Comparison of ENCODE assay signal across 8 cellular contexts in the genomic region with DNA sequence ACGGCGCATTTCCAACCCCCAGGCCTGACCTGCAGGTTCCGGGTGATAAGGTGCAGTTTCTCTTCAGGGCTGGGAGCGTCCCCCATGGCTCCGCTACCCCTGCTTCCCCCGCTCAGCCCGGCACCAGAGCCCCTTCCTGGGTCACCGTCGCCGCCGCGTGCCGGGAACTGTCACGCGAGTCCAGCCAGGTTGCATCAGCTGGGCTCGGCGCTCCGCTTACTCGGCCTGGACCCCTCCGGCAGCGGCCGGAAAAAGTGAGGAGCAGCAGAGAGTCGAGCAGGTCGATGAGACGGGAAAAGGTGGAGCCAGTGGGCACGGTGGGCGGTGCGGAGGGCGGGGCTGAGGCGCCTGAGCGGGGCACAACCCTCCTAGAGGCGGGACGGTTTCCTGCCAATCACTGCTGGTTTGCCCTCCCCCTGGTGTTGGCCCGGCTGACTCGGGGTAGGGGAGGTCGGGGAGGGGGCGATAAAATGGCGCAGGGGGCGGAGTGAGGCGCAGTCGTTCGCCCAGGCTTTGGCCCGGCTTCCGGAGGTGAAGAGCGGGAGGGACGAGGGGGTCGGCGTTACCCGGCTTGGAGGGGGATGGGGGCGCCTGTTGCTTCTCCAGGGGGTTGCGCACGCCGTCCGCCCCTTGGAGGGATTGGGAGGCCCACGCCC. TPM values are rescaled to one million over a fixed set of nuclear protein-coding genes. Genes with fewer than 3 reads are reported as not detected.
DNase-seq lines count a peak whose midpoint lies in the region; ATAC-seq and TF ChIP-seq lines count a peak whose summit lies in the region.

A gene (plus strand): TSS at position 495 of the 656 bp plus-strand sequence. CDS start 8,447 bp downstream, outside the sequence.
A gene (minus strand): TSS at position 200 of the 656 bp plus-strand sequence. CDS start 114 bp downstream, at position 86.

- H3K36me3 ChIP-seq in heart right ventricle (peaks cover 0 to 11% (median 0%) of the 10 kb centered on the region in 9 donors), upper lobe of right lung (peaks cover 6% of the 10 kb centered on the region)

- no peaks in the 10 kb centered on the region for H3K9me3 ChIP-seq in heart right ventricle
- H3K9me3 ChIP-seq in upper lobe of right lung: no peaks in the 10 kb centered on the region

- peak; percentile 78 for ATAC-seq in HG02870 (IDR thresholded peaks at IDR 0.05; ENCODE audit: unreplicated experiment)
- ATAC-seq in heart right ventricle: peak; percentile 96 to 99 (median 98)
- ATAC-seq in upper lobe of right lung: peak; percentile 98

- 0% methylated on average over 55 of the region's 55 CpGs for WGBS in heart right ventricle, 2 donors

- in situ Hi-C loops in GM13976 (cut with MboI; ENCODE audit: low sequenced_read_pairs, unreplicated experiment): no loop called here

- intact Hi-C loops in T-helper 1 cell treated with Interleukin-12 subunit alpha and Interleukin-12 subunit beta and Interleukin-4 antibody, amounts not matched to agents 30 ng/mL and 1 ng/mL, for 36 hours (cut with micrococcal nuclease): loop anchor here (1.0 to 10.0 kb wide), 14 partner anchors 16 to 1520 kb away; a partner anchor contains a TSS
- intact Hi-C loops in heart right ventricle (cut with DNase I): loop anchor here in 3 of 10 donors (5.0 to 10.0 kb wide), 2 partner anchors 55 to 268 kb away; a partner anchor contains a TSS
- intact Hi-C loops in posterior vena cava (cut with DNase I): no loop called here
- intact Hi-C loops in upper lobe of right lung (cut with DNase I): no loop called here

- no peaks in the 10 kb centered on the region for H3K27me3 ChIP-seq in heart right ventricle
- no peaks in the 10 kb centered on the region for H3K27me3 ChIP-seq in upper lobe of right lung

- H3K4me3 ChIP-seq in heart right ventricle: peak within 1 kb of the TSS; percentile 80 to 100 (median 90)
- peak within 1 kb of the TSS; percentile 89 for H3K4me3 ChIP-seq in upper lobe of right lung

- TF ChIP-seq CTCF in GM13976 (IDR thresholded peaks at IDR 0.05; ENCODE audit: borderline replicate concordance, control extremely low read depth, extremely low read depth, insufficient read depth, missing control alignments) (no peak), heart right ventricle (IDR thresholded peaks at IDR 0.05) (peak in 4 of 9 donors; percentile 6 to 21 (median 9)), upper lobe of right lung (IDR thresholded peaks at IDR 0.05) (peak; percentile 2)

- peak; percentile 99 for DNase-seq in GM13976 (ENCODE audit: low spot score)
- DNase-seq in NCI-H146 treated with DMSO at 0.1 percent for 48 hours (lab: John Stamatoyannopoulos, UW; ENCODE audit: unreplicated experiment): peak; percentile 85
- DNase-seq in amniotic epithelial cell (ENCODE audit: low read depth): peak; percentile 97
- peak; percentile 100 for DNase-seq in heart right ventricle
- DNase-seq in posterior vena cava (ENCODE audit: low spot score): peak; percentile 100
- DNase-seq in upper lobe of right lung: peak; percentile 100

- H3K4me1 ChIP-seq in heart right ventricle (peaks cover 3 to 57% (median 41%) of the 10 kb centered on the region in 9 donors), upper lobe of right lung (peaks cover 42% of the 10 kb centered on the region)

- H3K27ac ChIP-seq in heart right ventricle (peak within 1 kb of the TSS; percentile 83 to 99 (median 98)), upper lobe of right lung (peak within 1 kb of the TSS; percentile 96)

RNA-seq across cellular contexts. Expression of the first gene that starts in this region (rescaled TPM):
- total RNA-seq in T-helper 1 cell treated with Interleukin-12 subunit alpha and Interleukin-12 subunit beta and Interleukin-4 antibody, amounts not matched to agents 30 ng/mL and 1 ng/mL, for 36 hours: 75.3 and 82.0 TPM in 2 replicates
- 10 to 100 TPM in 8 of 10 donors, 1 to 10 TPM in 2; 9.2 to 18.0 (median 11.5) TPM for total RNA-seq in heart right ventricle
- 10 to 100 TPM in 1 of 2 donors, 1 to 10 TPM in 1; 3.7 to 19.2 TPM for polyA plus RNA-seq in heart right ventricle
- total RNA-seq in posterior vena cava: 10 to 100 TPM; 24.2 to 30.8 TPM
- total RNA-seq in upper lobe of right lung: 34.9 TPM

RNA-seq across cellular contexts. Expression of the second gene that starts in this region (rescaled TPM):
- total RNA-seq in T-helper 1 cell treated with Interleukin-12 subunit alpha and Interleukin-12 subunit beta and Interleukin-4 antibody, amounts not matched to agents 30 ng/mL and 1 ng/mL, for 36 hours: 196 and 198 TPM in 2 replicates
- 10 to 100 TPM; 26.2 to 48.5 (median 31.0) TPM for total RNA-seq in heart right ventricle
- polyA plus RNA-seq in heart right ventricle: 10 to 100 TPM; 20.5 to 48.5 TPM
- 10 to 100 TPM; 74.2 to 85.5 TPM for total RNA-seq in posterior vena cava
- total RNA-seq in upper lobe of right lung: 111 TPM

Comparison
In these comparisons a context has a peak if more than half of its experiments do, and no peak if none do; other contexts are left out.
1. Peak in every context shown above with its lines: DNase-seq, ATAC-seq, H3K4me3 ChIP-seq and H3K27ac ChIP-seq.